ENCODE assay signal across 26 cellular contexts in the genomic region with DNA sequence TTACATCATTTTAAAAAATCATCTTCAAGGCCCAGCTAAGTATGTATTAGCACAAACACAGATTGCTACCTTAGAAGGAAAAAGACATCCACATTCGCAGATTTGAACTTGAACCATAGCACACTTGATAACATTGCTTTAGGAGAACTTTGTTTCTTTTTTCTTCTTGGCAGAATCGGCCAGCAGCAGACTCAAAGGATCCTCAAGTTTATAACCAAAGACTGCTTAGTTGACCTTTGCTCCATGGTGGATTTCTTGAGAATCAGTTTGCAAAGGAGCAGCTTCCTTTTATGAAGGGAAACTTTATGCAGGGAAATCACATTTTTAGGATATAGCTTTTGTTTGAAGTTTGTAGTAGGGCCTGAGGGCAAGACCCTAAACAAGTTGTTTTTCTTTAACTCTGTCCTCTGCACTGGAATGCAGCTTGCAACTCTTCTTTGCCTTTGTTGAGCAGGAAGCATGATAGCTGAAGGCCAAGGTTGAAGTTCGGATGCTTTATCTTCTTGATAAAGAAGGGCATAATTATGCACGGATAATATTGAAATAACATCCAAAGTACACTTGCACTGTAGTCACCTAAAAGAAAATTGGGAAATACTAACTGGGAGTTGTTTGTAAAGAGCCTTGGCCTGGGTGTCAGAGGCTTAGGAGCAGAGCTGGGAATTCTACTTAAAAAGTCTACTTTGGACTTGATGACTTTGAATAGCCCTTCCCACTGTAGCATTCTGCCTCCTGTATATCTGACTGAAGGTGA.
"Had no signal": no experiment of that assay in that cellular context is flagged by ENCODE, and none has a peak within 500 bp of the region (broad histone marks: within the 10 kb centered on the region; RNA-seq: fewer than 3 reads in every experiment).

No MANE protein-coding gene starts in this region.

- ATAC-seq: left lobe of liver; left ventricle myocardium superior; naive thymus-derived CD4-positive, alpha-beta T cell; natural killer cell treated with Interleukin-12 subunit alpha and Interleukin-12 subunit beta and Interleukin-15 and Interleukin-18, amount 100 ng/mL, for 72 hours; right cardiac atrium; sciatic nerve; stimulated activated effector memory CD8-positive, alpha-beta T cell treated with anti-CD3 and anti-CD28 coated beads, Interleukin-12 subunit alpha, Interleukin-12 subunit beta, amount 100 ng/mL, for 72 hours; upper lobe of right lung had no signal

- H3K27ac Mint-ChIP-seq: naive thymus-derived CD4-positive, alpha-beta T cell; natural killer cell treated with Interleukin-12 subunit alpha and Interleukin-12 subunit beta and Interleukin-15 and Interleukin-18, amount 100 ng/mL, for 72 hours; stimulated activated effector memory CD8-positive, alpha-beta T cell treated with anti-CD3 and anti-CD28 coated beads, Interleukin-12 subunit alpha, Interleukin-12 subunit beta, amount 100 ng/mL, for 72 hours; stimulated activated naive CD8-positive, alpha-beta T cell treated with anti-CD3 and anti-CD28 coated beads, Interleukin-15, Interleukin-2, amounts not matched to agents 100 ng/mL and 50 ng/mL, for 24 hours had no signal

- H3K36me3 Mint-ChIP-seq: stimulated activated effector memory CD8-positive, alpha-beta T cell treated with anti-CD3 and anti-CD28 coated beads, Interleukin-12 subunit alpha, Interleukin-12 subunit beta, amount 100 ng/mL, for 72 hours had no signal

- DNase-seq: islet precursor cell; left ventricle myocardium superior; lower lobe of right lung; mammary epithelial cell; mesendoderm; naive thymus-derived CD4-positive, alpha-beta T cell; ovary; retina; right cardiac atrium; spleen; stimulated activated CD4-positive, alpha-beta T cell treated with anti-CD3 and anti-CD28 coated beads, Interleukin-4, amount 100 ng/mL, for 24 hours; stimulated activated naive CD4-positive, alpha-beta T cell; tibial artery; trophoblast cell; upper lobe of right lung had no signal

- H3K9me3 Mint-ChIP-seq: stimulated activated naive CD8-positive, alpha-beta T cell treated with anti-CD3 and anti-CD28 coated beads, Interleukin-15, Interleukin-2, amounts not matched to agents 100 ng/mL and 50 ng/mL, for 24 hours had no signal

- H3K4me3 Mint-ChIP-seq: mesothelial cell of epicardium; naive thymus-derived CD4-positive, alpha-beta T cell; natural killer cell treated with Interleukin-12 subunit alpha and Interleukin-12 subunit beta and Interleukin-15 and Interleukin-18, amount 100 ng/mL, for 72 hours; stimulated activated effector memory CD8-positive, alpha-beta T cell treated with anti-CD3 and anti-CD28 coated beads, Interleukin-12 subunit alpha, Interleukin-12 subunit beta, amount 100 ng/mL, for 72 hours; stimulated activated naive CD8-positive, alpha-beta T cell treated with anti-CD3 and anti-CD28 coated beads, Interleukin-15, Interleukin-2, amounts not matched to agents 100 ng/mL and 50 ng/mL, for 24 hours had no signal

- H3K4me1 ChIP-seq: lower lobe of right lung, prostate gland, spleen, suprapubic skin, tibial artery, upper lobe of right lung had no signal

- H3K27me3 Mint-ChIP-seq: natural killer cell treated with Interleukin-12 subunit alpha and Interleukin-12 subunit beta and Interleukin-15 and Interleukin-18, amount 100 ng/mL, for 72 hours; stimulated activated naive CD8-positive, alpha-beta T cell treated with anti-CD3 and anti-CD28 coated beads, Interleukin-15, Interleukin-2, amounts not matched to agents 100 ng/mL and 50 ng/mL, for 24 hours had no signal

- FAIRE-seq: urothelium cell line had no signal

- H3K27ac ChIP-seq: lower lobe of right lung, ovary, prostate gland, skin epidermis, spleen, suprapubic skin, thoracic aorta, tibial artery, upper lobe of right lung had no signal

- H3K36me3 ChIP-seq: lower lobe of right lung, ovary, prostate gland, suprapubic skin, thoracic aorta, tibial artery, upper lobe of right lung had no signal

- H3K4me3 ChIP-seq: lower lobe of right lung, ovary, prostate gland, skin epidermis, spleen, suprapubic skin, thoracic aorta, tibial artery, upper lobe of right lung had no signal

- H3K4me1 Mint-ChIP-seq: naive thymus-derived CD4-positive, alpha-beta T cell; stimulated activated effector memory CD8-positive, alpha-beta T cell treated with anti-CD3 and anti-CD28 coated beads, Interleukin-12 subunit alpha, Interleukin-12 subunit beta, amount 100 ng/mL, for 72 hours had no signal

- H3K9me3 ChIP-seq: ovary, prostate gland, suprapubic skin, thoracic aorta, tibial artery, upper lobe of right lung had no signal

- H3K27me3 ChIP-seq: ovary, spleen, suprapubic skin, tibial artery, upper lobe of right lung had no signal
